ENCODE assay signal across 33 cellular contexts in the genomic region with DNA sequence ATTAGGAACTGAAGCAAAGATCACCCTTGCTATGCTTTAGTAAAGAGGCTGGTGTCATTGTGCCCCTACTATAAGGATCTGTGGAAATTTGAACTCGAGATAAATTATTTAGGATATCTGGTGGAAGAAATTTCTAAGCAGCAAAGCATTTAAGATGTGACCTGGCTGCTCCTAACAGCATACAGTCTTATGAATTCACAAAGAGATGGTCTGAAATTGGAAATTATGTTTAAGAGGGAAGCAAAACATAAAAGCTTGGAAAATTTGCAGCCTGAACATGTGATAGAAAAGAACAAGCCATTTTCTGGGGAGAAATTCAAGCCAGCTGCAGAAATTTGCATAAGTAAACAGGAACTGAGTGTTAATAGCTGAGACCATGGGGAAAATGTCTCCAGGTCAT.
DNase-seq lines count a peak whose midpoint lies in the region; ATAC-seq, FAIRE-seq and TF ChIP-seq lines count a peak whose summit lies in the region.
"Had no signal": no experiment of that assay in that cellular context is flagged by ENCODE, and none has a peak within 500 bp of the region (broad histone marks: within the 10 kb centered on the region; RNA-seq: fewer than 3 reads in every experiment).

No MANE protein-coding gene starts in this region.

- DNase-seq in HepG2 (ENCODE audit: low spot score) (no peak), right lobe of liver (no peak), endodermal cell (no peak), NCI-H446 (lab: John Stamatoyannopoulos, UW) (no peak), DMS153 (lab: John Stamatoyannopoulos, UW) (no peak)
- DNase-seq: 8988T; ACHN; AML-193; BE2C; C1 segment of cervical spinal cord; Caco-2; Calu3; CD4-positive, alpha-beta memory T cell; CD4-positive, alpha-beta T cell; CD4-positive, CD25-positive, alpha-beta regulatory T cell; CD8-positive, alpha-beta memory T cell; CD8-positive, alpha-beta T cell; COR-L47; DMS 273 treated with DMSO at 0.1 percent for 48 hours; DMS79; DMS79 treated with DMSO at 0.1 percent for 48 hours; DND-41; EL had no signal

- H3K9ac ChIP-seq in HepG2 (ENCODE audit: insufficient read depth, low read depth, low read length) (no peak overlapping the region), endodermal cell (ENCODE audit: extremely low read depth, low read length, poor library complexity, severe bottlenecking) (no peak overlapping the region)
- H3K9ac ChIP-seq: BLaER1; BLaER1 treated with 17β-estradiol and CSF1 and Interleukin-3, amounts not matched to agents 10 nM and 100 nM had no signal

- POLR2A ChIA-PET in HepG2 (lab: Yijun Ruan, JAX): no interaction called here
- POLR2A ChIA-PET in HEK293 (lab: Yijun Ruan, JAX): no interaction called here

- no peak for TF ChIP-seq POLR2A in HepG2 (IDR thresholded peaks at IDR 0.05; ENCODE audit: insufficient read depth in 1 of 2, low read depth in 2 of 2, low read length in 2 of 2)
- TF ChIP-seq POLR2A in right lobe of liver (IDR thresholded peaks at IDR 0.05): no peak

- no peak for TF ChIP-seq CTCF in HepG2 (CRISPR knock-in tag; IDR thresholded peaks at IDR 0.05)
- TF ChIP-seq CTCF in right lobe of liver (IDR thresholded peaks at IDR 0.05): no peak
- no peak for TF ChIP-seq CTCF in HEK293 (tag by site-specific recombination; IDR thresholded peaks at IDR 0.05)
- no peak for TF ChIP-seq CTCF in endodermal cell (conservative IDR thresholded peaks at IDR 0.05)

- H3K27me3 ChIP-seq in HepG2 (ENCODE audit: control insufficient read depth in 1 of 2, insufficient read depth in 2 of 2, low read length in 2 of 2): no peaks in the 10 kb centered on the region
- H3K27me3 ChIP-seq in right lobe of liver: no peaks in the 10 kb centered on the region
- peaks cover 5% of the 10 kb centered on the region for H3K27me3 ChIP-seq in endodermal cell (ENCODE audit: control insufficient read depth, insufficient read depth, low read length, poor library complexity, severe bottlenecking)
- H3K27me3 ChIP-seq: BE2C; BLaER1; BLaER1 treated with 17β-estradiol and CSF1 and Interleukin-3, amounts not matched to agents 10 nM and 100 nM had no signal

- peaks cover 6% of the 10 kb centered on the region for H3K36me3 Mint-ChIP-seq in endodermal cell (ENCODE audit: low read depth)
- H3K36me3 Mint-ChIP-seq: CD14-positive monocyte; CD8-positive, alpha-beta T cell had no signal

- no peak for TF ChIP-seq RAD21 in HepG2 (CRISPR knock-in tag; IDR thresholded peaks at IDR 0.05)

- H3K9me3 ChIP-seq in HepG2 (ENCODE audit: low read length): peaks cover 24% of the 10 kb centered on the region
- no peaks in the 10 kb centered on the region for H3K9me3 ChIP-seq in right lobe of liver
- H3K9me3 ChIP-seq in HEK293 (ENCODE audit: control insufficient read depth, insufficient read depth, low read depth, low read length): no peaks in the 10 kb centered on the region
- peaks cover 25% of the 10 kb centered on the region for H3K9me3 ChIP-seq in endodermal cell (ENCODE audit: control insufficient read depth, low read length)
- H3K9me3 ChIP-seq: A549, BE2C had no signal

- intact Hi-C loops in HepG2 (cut with micrococcal nuclease; ENCODE audit: unreplicated experiment): no loop called here
- intact Hi-C loops in right lobe of liver (cut with DNase I): no loop called here

- H3K27ac Mint-ChIP-seq in endodermal cell: no peak overlapping the region
- H3K27ac Mint-ChIP-seq: B cell; CD14-positive monocyte; CD4-positive, alpha-beta T cell; CD4-positive, CD25-positive, alpha-beta regulatory T cell; CD8-positive, alpha-beta T cell had no signal

- TF ChIP-seq EP300 in HepG2 (IDR thresholded peaks at IDR 0.05; ENCODE audit: low read depth in 2 of 2, low read length in 2 of 2) (no peak), HepG2 (CRISPR knock-in tag; IDR thresholded peaks at IDR 0.05; ENCODE audit: borderline replicate concordance) (no peak)

- H3K79me2 ChIP-seq in HepG2 (ENCODE audit: insufficient read depth, low read length): no peaks in the 10 kb centered on the region

- BruUV-seq in HepG2 (replicated peaks; lab: Mats Ljungman, UMichigan): no TSS peak

- no peak for FAIRE-seq in HepG2 (lab: Jason Lieb, UNC)
- FAIRE-seq: A204.1, A549, D721Med had no signal

- peaks cover 40% of the 10 kb centered on the region for H3K27me3 Mint-ChIP-seq in endodermal cell (ENCODE audit: insufficient read depth)
- H3K27me3 Mint-ChIP-seq: B cell; CD4-positive, alpha-beta memory T cell; CD4-positive, alpha-beta T cell; CD4-positive, CD25-positive, alpha-beta regulatory T cell had no signal

- H3K4me3 Mint-ChIP-seq in endodermal cell: no peak overlapping the region
- H3K4me3 Mint-ChIP-seq: B cell; CD14-positive monocyte; CD4-positive, alpha-beta memory T cell; CD4-positive, alpha-beta T cell; CD4-positive, CD25-positive, alpha-beta regulatory T cell; CD8-positive, alpha-beta memory T cell; CD8-positive, alpha-beta T cell had no signal

- H3K4me1 Mint-ChIP-seq in endodermal cell: no peaks in the 10 kb centered on the region
- H3K4me1 Mint-ChIP-seq: B cell; CD14-positive monocyte; CD4-positive, alpha-beta memory T cell; CD4-positive, CD25-positive, alpha-beta regulatory T cell; CD8-positive, alpha-beta memory T cell had no signal

- no peaks in the 10 kb centered on the region for H4K20me1 ChIP-seq in HepG2 (ENCODE audit: insufficient read depth, low read length)
- H4K20me1 ChIP-seq: BLaER1; BLaER1 treated with 17β-estradiol and CSF1 and Interleukin-3, amounts not matched to agents 10 nM and 100 nM had no signal

- WGBS in HepG2 (ENCODE audit: low lambda C conversion rate): 6% methylated on average over 1 of the region's 1 CpG
- 10% methylated on average over 1 of the region's 1 CpG for WGBS in right lobe of liver (ENCODE audit: insufficient coverage, low coverage, low lambda C conversion rate, missing lambda C conversion rate)
- WGBS in endodermal cell (ENCODE audit: insufficient coverage in 1 of 2, insufficient read length in 1 of 2), 2 experiments: 68% methylated on average over 1 of the region's 1 CpG; no CpG with 5 or more reads in 1 of the 2 experiments

- H3K4me1 ChIP-seq in HepG2 (ENCODE audit: insufficient read depth, low read length): no peaks in the 10 kb centered on the region
- no peaks in the 10 kb centered on the region for H3K4me1 ChIP-seq in right lobe of liver
- H3K4me1 ChIP-seq in HEK293 (ENCODE audit: control insufficient read depth, insufficient read depth, low read length): no peaks in the 10 kb centered on the region
- no peaks in the 10 kb centered on the region for H3K4me1 ChIP-seq in endodermal cell (ENCODE audit: control insufficient read depth, insufficient read depth, low read length)
- H3K4me1 ChIP-seq: A549; BE2C; BLaER1; BLaER1 treated with 17β-estradiol and CSF1 and Interleukin-3, amounts not matched to agents 10 nM and 100 nM; Caco-2 had no signal

- in situ Hi-C loops in HepG2 (cut with HindIII; ENCODE audit: extremely low pct_ligation_motif_present, low pct_unique_long_range_greater_than_20kb): no loop called here

- CTCF ChIA-PET in HepG2 (lab: Yijun Ruan, JAX; ENCODE audit: low intra/inter-chr PET ratio, low total read pairs): no interaction called here
- CTCF ChIA-PET in HEK293 (lab: Yijun Ruan, JAX): no interaction called here

- H2AFZ ChIP-seq in HepG2 (ENCODE audit: low read length): no peak overlapping the region

- H3K4me3 ChIP-seq in HepG2 (replicated peaks in 1 of 3; ENCODE audit: insufficient read depth in 1 of 3, low read depth in 2 of 3, low read length in 3 of 3) (no peak overlapping the region), right lobe of liver (no peak overlapping the region), HEK293 (ENCODE audit: low read depth, low read length) (no peak overlapping the region), endodermal cell (ENCODE audit: low read length) (peak overlapping the region; percentile 45)
- H3K4me3 ChIP-seq: A549, BLaER1 had no signal

- H3K4me2 ChIP-seq in HepG2 (ENCODE audit: low read depth, low read length): no peak overlapping the region
- H3K4me2 ChIP-seq: A549; BLaER1; BLaER1 treated with 17β-estradiol and CSF1 and Interleukin-3, amounts not matched to agents 10 nM and 100 nM had no signal

- H3K9me3 Mint-ChIP-seq in endodermal cell: peaks cover 48% of the 10 kb centered on the region

- ATAC-seq in HepG2: no peak
- no peak for ATAC-seq in right lobe of liver
- ATAC-seq: A549; CD8-positive, alpha-beta T cell had no signal

- H3K36me3 ChIP-seq in HepG2 (replicated peaks in 1 of 2; ENCODE audit: control insufficient read depth in 1 of 2, insufficient read depth in 2 of 2, low read length in 2 of 2) (no peaks in the 10 kb centered on the region), right lobe of liver (no peaks in the 10 kb centered on the region), HEK293 (ENCODE audit: control insufficient read depth in 2 of 2, insufficient read depth in 1 of 2, low read length in 2 of 2) (no peaks in the 10 kb centered on the region), endodermal cell (ENCODE audit: control insufficient read depth, insufficient read depth, low read length) (no peaks in the 10 kb centered on the region)
- H3K36me3 ChIP-seq: BE2C; BLaER1; BLaER1 treated with 17β-estradiol and CSF1 and Interleukin-3, amounts not matched to agents 10 nM and 100 nM had no signal

- no peak overlapping the region for H3K27ac ChIP-seq in HepG2 (ENCODE audit: extremely low read length, insufficient read depth, low read length)
- no peak overlapping the region for H3K27ac ChIP-seq in right lobe of liver
- H3K27ac ChIP-seq in HEK293 (ENCODE audit: extremely low read depth, low read depth, low read length): no peak overlapping the region
- H3K27ac ChIP-seq in endodermal cell (ENCODE audit: low read depth, low read length): no peak overlapping the region
- H3K27ac ChIP-seq: 22Rv1; A549; BLaER1; BLaER1 treated with 17β-estradiol and CSF1 and Interleukin-3, amounts not matched to agents 10 nM and 100 nM; C4-2B had no signal

TF ChIP-seq in HepG2, 621 proteins besides CTCF, POLR2A, EP300 and RAD21:
- TF ChIP-seq ZNF841 (CRISPR knock-in tag; IDR thresholded peaks at IDR 0.05; ENCODE audit: borderline replicate concordance): peak; percentile 97; the same call in 1 of the 2 replicates
- no peak for TF ChIP-seq TARDBP (CRISPR knock-in tag; IDR thresholded peaks at IDR 0.05)

TF ChIP-seq in HEK293, 187 proteins besides CTCF, POLR2A, EP300 and RAD21:
- TF ChIP-seq ZNF544 (tag by site-specific recombination; IDR thresholded peaks at IDR 0.05) (no peak), SETDB1 (IDR thresholded peaks at IDR 0.05; ENCODE audit: insufficient read length, low read length) (peak; percentile 61)
